Comparison of ENCODE assay signal across 1 cellular context in genomic region chr10:43001427-43001795, GRCh38.
TF ChIP-seq lines count a peak whose summit lies in the region.

No MANE protein-coding gene starts in this region.

TF ChIP-seq in H1, 55 proteins besides CTCF, POLR2A, EP300 and RAD21:
- no peak for TF ChIP-seq EZH2 (IDR thresholded peaks at IDR 0.05; ENCODE audit: low read depth, low read length, severe bottlenecking)
- TF ChIP-seq SP1 (IDR thresholded peaks at IDR 0.05; ENCODE audit: low read depth, low read length) = no peak
- no peak for TF ChIP-seq TCF12 (IDR thresholded peaks at IDR 0.05; ENCODE audit: low read depth, low read length)
- TF ChIP-seq SIN3A (conservative IDR thresholded peaks at IDR 0.05 in 1 of 2, IDR thresholded peaks at IDR 0.05 in 1 of 2; ENCODE audit: low read depth in 1 of 2, low read length in 2 of 2) = no peak
- no peak for TF ChIP-seq CEBPB (IDR thresholded peaks at IDR 0.05; ENCODE audit: low read depth, low read length)
